ENCODE assay signal across 8 cellular contexts in genomic region chr1:32795741-32796140, GRCh38. TPM values are rescaled to one million over a fixed set of nuclear protein-coding genes. Genes with fewer than 3 reads are reported as not detected.
A peak's percentile ranks its signal among the peaks of the same experiment; 100 is the strongest.
DNase-seq lines count a peak whose midpoint lies in the region; TF ChIP-seq lines count a peak whose summit lies in the region.
"Not testable (repeated sequence)": the region's sequence is repeated elsewhere in the genome, so short reads cannot be mapped to it uniquely, and the experiment has no call there.

No MANE protein-coding gene starts in this region.

- H3K9me2 ChIP-seq in SK-N-SH = not testable (repeated sequence)

- not testable (repeated sequence) for H4K20me1 ChIP-seq in SK-N-SH (ENCODE audit: insufficient read depth)

- H3K79me2 ChIP-seq in SK-N-SH (ENCODE audit: insufficient read depth) = peaks cover 14% of the 10 kb centered on the region

- H3F3A ChIP-seq in SK-N-SH (replicated peaks; ENCODE audit: insufficient read depth) = peaks cover 25% of the 10 kb centered on the region

- not testable (repeated sequence) for H3K9ac ChIP-seq in SK-N-SH

- WGBS in SK-N-SH (ENCODE audit: low lambda C conversion rate) = 96% methylated on average over 3 of the region's 3 CpGs

- H3K36me3 ChIP-seq in SK-N-SH (replicated peaks in 1 of 2; ENCODE audit: control insufficient read depth in 1 of 2, insufficient read depth in 2 of 2, low read length in 1 of 2) (peaks cover 13 to 74% of the 10 kb centered on the region in 2 experiments), brain microvascular endothelial cell (replicated peaks) (peaks cover 62% of the 10 kb centered on the region)

- TF ChIP-seq CTCF in SK-N-SH (IDR thresholded peaks at IDR 0.05); brain microvascular endothelial cell (IDR thresholded peaks at IDR 0.05; ENCODE audit: low read depth, low read length, missing control alignments); foreskin fibroblast (IDR thresholded peaks at IDR 0.05; ENCODE audit: low read depth, low read length): not testable (repeated sequence)

- CTCF ChIA-PET in SK-N-SH (lab: Yijun Ruan, JAX) = interaction anchor here (0.6 kb wide), 1 partner anchor 82 kb away, joined by 3 read pairs; no protein-coding TSS in a partner anchor

- not testable (repeated sequence) for H3K27me3 ChIP-seq in SK-N-SH (ENCODE audit: insufficient read depth); brain microvascular endothelial cell (replicated peaks)

- POLR2A ChIA-PET in SK-N-SH (lab: Yijun Ruan, JAX) = interaction anchor here (0.6 kb wide), 1 partner anchor 17 kb away, joined by 3 read pairs; no protein-coding TSS in a partner anchor

- in situ Hi-C loops in brain microvascular endothelial cell (cut with HindIII; ENCODE audit: low pct_ligation_motif_present, low sequenced_read_pairs) = not testable (repeated sequence)

- not testable (repeated sequence) for H3K9me3 ChIP-seq in SK-N-SH

- peak overlapping the region in 1 of 2 experiments; percentile 43; a peak in 2 of 4 replicates for H3K27ac ChIP-seq in SK-N-SH (ENCODE audit: low read depth in 2 of 2, low read length in 1 of 2)
- H3K27ac ChIP-seq in brain microvascular endothelial cell = peak overlapping the region; percentile 13
- peak overlapping the region; percentile 7 for H3K27ac ChIP-seq in epithelial cell of prostate

- not testable (repeated sequence) for H2AFZ ChIP-seq in SK-N-SH (ENCODE audit: low read depth)

- DNase-seq in A172 (ENCODE audit: low spot score) = peak; percentile 67
- peak; percentile 61 for DNase-seq in EL
- DNase-seq in SK-N-SH; brain microvascular endothelial cell; epithelial cell of prostate (ENCODE audit: low read depth, low spot score): not testable (repeated sequence)
- peak; percentile 22 to 67 for DNase-seq in foreskin fibroblast
- peak; percentile 58 for DNase-seq in renal cortical epithelial cell (ENCODE audit: low read depth)

- not testable (repeated sequence) for H3K4me2 ChIP-seq in SK-N-SH

- not testable (repeated sequence) for TF ChIP-seq RAD21 in Ishikawa (IDR thresholded peaks at IDR 0.05; ENCODE audit: low read depth); SK-N-SH (IDR thresholded peaks at IDR 0.05; ENCODE audit: low read length)

- H3K4me3 ChIP-seq in SK-N-SH (ENCODE audit: low read depth in 2 of 2, low read length in 1 of 2); brain microvascular endothelial cell (ENCODE audit: low read depth, low read length); foreskin fibroblast (ENCODE audit: low read depth in 1 of 2, low read length in 2 of 2): not testable (repeated sequence)

- not testable (repeated sequence) for H3K4me1 ChIP-seq in SK-N-SH (ENCODE audit: control insufficient read depth in 1 of 2, insufficient read depth in 2 of 2, low read depth in 1 of 2, low read length in 1 of 2)

- TF ChIP-seq EP300 in Ishikawa (IDR thresholded peaks at IDR 0.05; ENCODE audit: borderline replicate concordance) = peak; percentile 65; the same call in 1 of the 2 replicates
- TF ChIP-seq EP300 in SK-N-SH (IDR thresholded peaks at IDR 0.05; ENCODE audit: borderline replicate concordance in 1 of 2, low read depth in 1 of 2, low read length in 1 of 2) = not testable (repeated sequence)

TF ChIP-seq in Ishikawa, 13 proteins besides CTCF, POLR2A, EP300 and RAD21:
- TF ChIP-seq TCF12 (IDR thresholded peaks at IDR 0.05; ENCODE audit: low read depth) (peak; percentile 82), TEAD4 (IDR thresholded peaks at IDR 0.05) (peak; percentile 61; the same call in 1 of the 2 replicates), FOXM1 (IDR thresholded peaks at IDR 0.05; ENCODE audit: borderline replicate concordance, low read depth) (peak; percentile 48; the same call in 1 of the 2 replicates), NFIC (IDR thresholded peaks at IDR 0.05) (peak; percentile 75)

TF ChIP-seq in SK-N-SH, 30 proteins besides CTCF, POLR2A, EP300 and RAD21:
- TF ChIP-seq FOSL2 (IDR thresholded peaks at IDR 0.05; ENCODE audit: borderline replicate concordance, low read depth) (peak; percentile 19; the same call in 1 of the 2 replicates), JUND (IDR thresholded peaks at IDR 0.05) (peak; percentile 58)

RNA-seq across cellular contexts. Expression of gene YARS1, which starts 21.4 kb away (rescaled TPM):
- total RNA-seq in A172 (2014; rRNA removed; shearing (Covaris generic)) = 63.4 and 79.1 TPM in 2 replicates
- 31.9 and 46.3 TPM in 2 replicates for polyA plus RNA-seq in SK-N-SH (2012; rRNA removed)
- 41.7 and 41.8 TPM in 2 replicates for polyA plus RNA-seq in SK-N-SH (2012; cell fraction: cytosol; rRNA removed)
- polyA plus RNA-seq in SK-N-SH (2012; cell fraction: nucleus; rRNA removed) = 65.5 and 101 TPM in 2 replicates
- total RNA-seq in renal cortical epithelial cell = 94.7 and 105 TPM in 2 replicates

RNA-seq across cellular contexts. Expression of gene S100PBP, which starts 21.7 kb away (rescaled TPM):
- 20.0 and 20.4 TPM in 2 replicates for total RNA-seq in A172 (2014; rRNA removed; shearing (Covaris generic))
- 13.2 and 19.2 TPM in 2 replicates for polyA plus RNA-seq in SK-N-SH (2012; rRNA removed)
- 16.3 and 16.6 TPM in 2 replicates for polyA plus RNA-seq in SK-N-SH (2012; cell fraction: cytosol; rRNA removed)
- polyA plus RNA-seq in SK-N-SH (2012; cell fraction: nucleus; rRNA removed) = 23.7 and 53.3 TPM in 2 replicates
- total RNA-seq in renal cortical epithelial cell = 44.8 and 62.9 TPM in 2 replicates
